18 cellular contexts compared by ENCODE assay signal in genomic region chr2:197121756-197122385, GRCh38.
DNase-seq lines count a peak whose midpoint lies in the region; ATAC-seq, FAIRE-seq and TF ChIP-seq lines count a peak whose summit lies in the region.
"Had no signal": no experiment of that assay in that cellular context is flagged by ENCODE, and none has a peak within 500 bp of the region (broad histone marks: within the 10 kb centered on the region; RNA-seq: fewer than 3 reads in every experiment).

No MANE protein-coding gene starts in this region.

- no peaks in the 10 kb centered on the region for H3K27me3 Mint-ChIP-seq in stimulated activated naive CD8-positive, alpha-beta T cell treated with anti-CD3 and anti-CD28 coated beads, Interleukin-15, Interleukin-2, amounts not matched to agents 100 ng/mL and 50 ng/mL, for 24 hours
- H3K27me3 Mint-ChIP-seq in activated T-helper 1 cell treated with anti-CD3 and anti-CD28 coated beads, Interleukin-12 subunit alpha, Interleukin-12 subunit beta, Interleukin-2, Interleukin-4 antibody, amounts not matched to agents 30 ng/mL and 10 ng/mL and 1 ng/mL, durations not matched to agents 14 hours and 24 hours and 36 hours (ENCODE audit: insufficient read depth) = no peaks in the 10 kb centered on the region
- H3K27me3 Mint-ChIP-seq in memory B cell = no peaks in the 10 kb centered on the region

- DNase-seq in stimulated activated naive CD8-positive, alpha-beta T cell treated with anti-CD3 and anti-CD28 coated beads, Interleukin-15, Interleukin-2, amounts not matched to agents 100 U/mL and 50 U/mL, for 24 hours = no peak
- no peak for DNase-seq in activated T-helper 1 cell treated with anti-CD3 and anti-CD28 coated beads, Interleukin-12 subunit alpha, Interleukin-12 subunit beta, Interleukin-2, Interleukin-4 antibody, amounts not matched to agents 30 ng/mL and 10 ng/mL and 1 ng/mL, durations not matched to agents 14 hours and 24 hours and 36 hours (ENCODE audit: low spot score)
- DNase-seq in memory B cell (ENCODE audit: low spot score in 2 of 2) = no peak
- no peak for DNase-seq in GM10266 (ENCODE audit: extremely low spot score)
- no peak for DNase-seq in RCC 7860 (ENCODE audit: low spot score)
- DNase-seq in COLO668 (lab: John Stamatoyannopoulos, UW; ENCODE audit: unreplicated experiment) = no peak
- DNase-seq in AG20443 (ENCODE audit: low spot score) = no peak
- DNase-seq: activated CD4-positive, alpha-beta T cell treated with anti-CD3 and anti-CD28 coated beads for 48 hours; AML-193; DMS153; NCI-H2081 treated with DMSO at 0.1 percent for 48 hours; NCI-H524 treated with DMSO at 0.1 percent for 48 hours; pancreas; SJCRH30 had no signal

- ATAC-seq in stimulated activated naive CD8-positive, alpha-beta T cell treated with anti-CD3 and anti-CD28 coated beads, Interleukin-15, Interleukin-2, amounts not matched to agents 100 U/mL and 50 U/mL, for 24 hours = no peak
- ATAC-seq in memory B cell (ENCODE audit: low read depth) = no peak
- ATAC-seq: pancreas had no signal

- H3K9me3 Mint-ChIP-seq in stimulated activated naive CD8-positive, alpha-beta T cell treated with anti-CD3 and anti-CD28 coated beads, Interleukin-15, Interleukin-2, amounts not matched to agents 100 ng/mL and 50 ng/mL, for 24 hours = no peaks in the 10 kb centered on the region
- H3K9me3 Mint-ChIP-seq in activated T-helper 1 cell treated with anti-CD3 and anti-CD28 coated beads, Interleukin-12 subunit alpha, Interleukin-12 subunit beta, Interleukin-2, Interleukin-4 antibody, amounts not matched to agents 30 ng/mL and 10 ng/mL and 1 ng/mL, durations not matched to agents 14 hours and 24 hours and 36 hours = no peaks in the 10 kb centered on the region
- no peaks in the 10 kb centered on the region for H3K9me3 Mint-ChIP-seq in memory B cell

- FAIRE-seq in RCC 7860 (lab: Jason Lieb, UNC) = no peak
- FAIRE-seq: colon, endothelial cell of umbilical vein, frontal cortex, pancreas had no signal

- H3K4me3 Mint-ChIP-seq in stimulated activated naive CD8-positive, alpha-beta T cell treated with anti-CD3 and anti-CD28 coated beads, Interleukin-15, Interleukin-2, amounts not matched to agents 100 ng/mL and 50 ng/mL, for 24 hours = no peak overlapping the region
- no peak overlapping the region for H3K4me3 Mint-ChIP-seq in activated T-helper 1 cell treated with anti-CD3 and anti-CD28 coated beads, Interleukin-12 subunit alpha, Interleukin-12 subunit beta, Interleukin-2, Interleukin-4 antibody, amounts not matched to agents 30 ng/mL and 10 ng/mL and 1 ng/mL, durations not matched to agents 14 hours and 24 hours and 36 hours
- H3K4me3 Mint-ChIP-seq in memory B cell = no peak overlapping the region

- no peak for TF ChIP-seq CTCF in GM10266 (IDR thresholded peaks at IDR 0.05; ENCODE audit: control insufficient read depth, insufficient read depth, low read depth, missing control alignments)

- H3K27ac Mint-ChIP-seq in stimulated activated naive CD8-positive, alpha-beta T cell treated with anti-CD3 and anti-CD28 coated beads, Interleukin-15, Interleukin-2, amounts not matched to agents 100 ng/mL and 50 ng/mL, for 24 hours = peak overlapping the region; percentile 69
- peak overlapping the region; percentile 64 for H3K27ac Mint-ChIP-seq in activated T-helper 1 cell treated with anti-CD3 and anti-CD28 coated beads, Interleukin-12 subunit alpha, Interleukin-12 subunit beta, Interleukin-2, Interleukin-4 antibody, amounts not matched to agents 30 ng/mL and 10 ng/mL and 1 ng/mL, durations not matched to agents 14 hours and 24 hours and 36 hours
- H3K27ac Mint-ChIP-seq in memory B cell = peak overlapping the region; percentile 46

- H3K36me3 Mint-ChIP-seq in stimulated activated naive CD8-positive, alpha-beta T cell treated with anti-CD3 and anti-CD28 coated beads, Interleukin-15, Interleukin-2, amounts not matched to agents 100 ng/mL and 50 ng/mL, for 24 hours (ENCODE audit: low read depth) = peaks cover 86% of the 10 kb centered on the region
- peaks cover 45% of the 10 kb centered on the region for H3K36me3 Mint-ChIP-seq in activated T-helper 1 cell treated with anti-CD3 and anti-CD28 coated beads, Interleukin-12 subunit alpha, Interleukin-12 subunit beta, Interleukin-2, Interleukin-4 antibody, amounts not matched to agents 30 ng/mL and 10 ng/mL and 1 ng/mL, durations not matched to agents 14 hours and 24 hours and 36 hours (ENCODE audit: low read depth)
- peaks cover 37% of the 10 kb centered on the region for H3K36me3 Mint-ChIP-seq in memory B cell

- H3K4me1 Mint-ChIP-seq in stimulated activated naive CD8-positive, alpha-beta T cell treated with anti-CD3 and anti-CD28 coated beads, Interleukin-15, Interleukin-2, amounts not matched to agents 100 ng/mL and 50 ng/mL, for 24 hours (ENCODE audit: low read depth) = peaks cover 32% of the 10 kb centered on the region
- peaks cover 27% of the 10 kb centered on the region for H3K4me1 Mint-ChIP-seq in activated T-helper 1 cell treated with anti-CD3 and anti-CD28 coated beads, Interleukin-12 subunit alpha, Interleukin-12 subunit beta, Interleukin-2, Interleukin-4 antibody, amounts not matched to agents 30 ng/mL and 10 ng/mL and 1 ng/mL, durations not matched to agents 14 hours and 24 hours and 36 hours (ENCODE audit: low read depth)
- peaks cover 18% of the 10 kb centered on the region for H3K4me1 Mint-ChIP-seq in memory B cell

- intact Hi-C loops in activated T-helper 1 cell treated with anti-CD3 and anti-CD28 coated beads, Interleukin-12 subunit alpha, Interleukin-12 subunit beta, Interleukin-2, Interleukin-4 antibody, amounts not matched to agents 30 ng/mL and 10 ng/mL and 1 ng/mL, durations not matched to agents 14 hours and 24 hours and 36 hours (cut with micrococcal nuclease) = no loop called here
